Comparison of ENCODE assay signal across 1 cellular context in the genomic region with DNA sequence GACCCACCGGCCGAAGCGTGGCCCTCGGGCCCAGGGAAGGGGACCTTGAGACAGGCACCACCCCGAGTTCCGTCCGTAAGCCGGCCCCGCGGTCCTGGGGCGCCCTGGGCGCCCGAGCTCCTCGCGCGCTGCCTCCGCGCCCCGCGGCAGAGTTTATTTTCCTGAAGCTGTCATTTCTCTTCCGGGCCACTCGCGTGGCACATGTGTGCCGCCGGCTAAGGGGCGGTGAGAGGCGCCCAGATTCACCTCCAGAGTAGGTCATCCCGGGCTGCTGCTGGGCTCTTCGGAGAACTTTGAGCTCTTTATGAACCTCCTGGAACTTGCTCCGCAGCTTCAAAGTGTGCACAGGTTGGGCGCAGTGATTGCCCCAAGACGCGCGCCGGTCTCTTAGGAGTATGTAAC.
TF ChIP-seq lines count a peak whose summit lies in the region.

No MANE protein-coding gene starts in this region.

TF ChIP-seq in GM23338, 12 proteins besides CTCF, POLR2A, EP300 and RAD21 (continued from another document):
- TF ChIP-seq, protein P1, sequence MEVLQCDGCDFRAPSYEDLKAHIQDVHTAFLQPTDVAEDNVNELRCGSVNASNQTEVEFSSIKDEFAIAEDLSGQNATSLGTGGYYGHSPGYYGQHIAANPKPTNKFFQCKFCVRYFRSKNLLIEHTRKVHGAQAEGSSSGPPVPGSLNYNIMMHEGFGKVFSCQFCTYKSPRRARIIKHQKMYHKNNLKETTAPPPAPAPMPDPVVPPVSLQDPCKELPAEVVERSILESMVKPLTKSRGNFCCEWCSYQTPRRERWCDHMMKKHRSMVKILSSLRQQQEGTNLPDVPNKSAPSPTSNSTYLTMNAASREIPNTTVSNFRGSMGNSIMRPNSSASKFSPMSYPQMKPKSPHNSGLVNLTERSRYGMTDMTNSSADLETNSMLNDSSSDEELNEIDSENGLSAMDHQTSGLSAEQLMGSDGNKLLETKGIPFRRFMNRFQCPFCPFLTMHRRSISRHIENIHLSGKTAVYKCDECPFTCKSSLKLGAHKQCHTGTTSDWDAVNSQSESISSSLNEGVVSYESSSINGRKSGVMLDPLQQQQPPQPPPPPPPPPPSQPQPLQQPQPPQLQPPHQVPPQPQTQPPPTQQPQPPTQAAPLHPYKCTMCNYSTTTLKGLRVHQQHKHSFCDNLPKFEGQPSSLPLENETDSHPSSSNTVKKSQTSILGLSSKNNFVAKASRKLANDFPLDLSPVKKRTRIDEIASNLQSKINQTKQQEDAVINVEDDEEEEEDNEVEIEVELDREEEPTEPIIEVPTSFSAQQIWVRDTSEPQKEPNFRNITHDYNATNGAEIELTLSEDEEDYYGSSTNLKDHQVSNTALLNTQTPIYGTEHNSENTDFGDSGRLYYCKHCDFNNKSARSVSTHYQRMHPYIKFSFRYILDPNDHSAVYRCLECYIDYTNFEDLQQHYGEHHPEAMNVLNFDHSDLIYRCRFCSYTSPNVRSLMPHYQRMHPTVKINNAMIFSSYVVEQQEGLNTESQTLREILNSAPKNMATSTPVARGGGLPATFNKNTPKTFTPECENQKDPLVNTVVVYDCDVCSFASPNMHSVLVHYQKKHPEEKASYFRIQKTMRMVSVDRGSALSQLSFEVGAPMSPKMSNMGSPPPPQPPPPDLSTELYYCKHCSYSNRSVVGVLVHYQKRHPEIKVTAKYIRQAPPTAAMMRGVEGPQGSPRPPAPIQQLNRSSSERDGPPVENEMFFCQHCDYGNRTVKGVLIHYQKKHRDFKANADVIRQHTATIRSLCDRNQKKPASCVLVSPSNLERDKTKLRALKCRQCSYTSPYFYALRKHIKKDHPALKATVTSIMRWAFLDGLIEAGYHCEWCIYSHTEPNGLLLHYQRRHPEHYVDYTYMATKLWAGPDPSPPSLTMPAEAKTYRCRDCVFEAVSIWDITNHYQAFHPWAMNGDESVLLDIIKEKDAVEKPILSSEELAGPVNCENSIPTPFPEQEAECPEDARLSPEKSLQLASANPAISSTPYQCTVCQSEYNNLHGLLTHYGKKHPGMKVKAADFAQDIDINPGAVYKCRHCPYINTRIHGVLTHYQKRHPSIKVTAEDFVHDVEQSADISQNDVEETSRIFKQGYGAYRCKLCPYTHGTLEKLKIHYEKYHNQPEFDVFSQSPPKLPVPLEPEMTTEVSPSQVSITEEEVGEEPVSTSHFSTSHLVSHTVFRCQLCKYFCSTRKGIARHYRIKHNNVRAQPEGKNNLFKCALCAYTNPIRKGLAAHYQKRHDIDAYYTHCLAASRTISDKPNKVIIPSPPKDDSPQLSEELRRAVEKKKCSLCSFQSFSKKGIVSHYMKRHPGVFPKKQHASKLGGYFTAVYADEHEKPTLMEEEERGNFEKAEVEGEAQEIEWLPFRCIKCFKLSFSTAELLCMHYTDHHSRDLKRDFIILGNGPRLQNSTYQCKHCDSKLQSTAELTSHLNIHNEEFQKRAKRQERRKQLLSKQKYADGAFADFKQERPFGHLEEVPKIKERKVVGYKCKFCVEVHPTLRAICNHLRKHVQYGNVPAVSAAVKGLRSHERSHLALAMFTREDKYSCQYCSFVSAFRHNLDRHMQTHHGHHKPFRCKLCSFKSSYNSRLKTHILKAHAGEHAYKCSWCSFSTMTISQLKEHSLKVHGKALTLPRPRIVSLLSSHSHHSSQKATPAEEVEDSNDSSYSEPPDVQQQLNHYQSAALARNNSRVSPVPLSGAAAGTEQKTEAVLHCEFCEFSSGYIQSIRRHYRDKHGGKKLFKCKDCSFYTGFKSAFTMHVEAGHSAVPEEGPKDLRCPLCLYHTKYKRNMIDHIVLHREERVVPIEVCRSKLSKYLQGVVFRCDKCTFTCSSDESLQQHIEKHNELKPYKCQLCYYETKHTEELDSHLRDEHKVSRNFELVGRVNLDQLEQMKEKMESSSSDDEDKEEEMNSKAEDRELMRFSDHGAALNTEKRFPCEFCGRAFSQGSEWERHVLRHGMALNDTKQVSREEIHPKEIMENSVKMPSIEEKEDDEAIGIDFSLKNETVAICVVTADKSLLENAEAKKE (CRISPR knock-in tag; IDR thresholded peaks at IDR 0.05) = no peak
- TF ChIP-seq JUNB (IDR thresholded peaks at IDR 0.05; ENCODE audit: unreplicated experiment) (no peak), STAT1 (IDR thresholded peaks at IDR 0.05; ENCODE audit: unreplicated experiment) (no peak), CREB1 (CRISPR knock-in tag; IDR thresholded peaks at IDR 0.05; ENCODE audit: low read depth) (no peak), ZNF331 (CRISPR knock-in tag; IDR thresholded peaks at IDR 0.05; ENCODE audit: low read depth) (no peak), ETS1 (IDR thresholded peaks at IDR 0.05) (no peak), ZNF114 (CRISPR knock-in tag; IDR thresholded peaks at IDR 0.05) (no peak), NANOG (IDR thresholded peaks at IDR 0.05; ENCODE audit: borderline replicate concordance) (no peak)
- TF ChIP-seq, protein P2, sequence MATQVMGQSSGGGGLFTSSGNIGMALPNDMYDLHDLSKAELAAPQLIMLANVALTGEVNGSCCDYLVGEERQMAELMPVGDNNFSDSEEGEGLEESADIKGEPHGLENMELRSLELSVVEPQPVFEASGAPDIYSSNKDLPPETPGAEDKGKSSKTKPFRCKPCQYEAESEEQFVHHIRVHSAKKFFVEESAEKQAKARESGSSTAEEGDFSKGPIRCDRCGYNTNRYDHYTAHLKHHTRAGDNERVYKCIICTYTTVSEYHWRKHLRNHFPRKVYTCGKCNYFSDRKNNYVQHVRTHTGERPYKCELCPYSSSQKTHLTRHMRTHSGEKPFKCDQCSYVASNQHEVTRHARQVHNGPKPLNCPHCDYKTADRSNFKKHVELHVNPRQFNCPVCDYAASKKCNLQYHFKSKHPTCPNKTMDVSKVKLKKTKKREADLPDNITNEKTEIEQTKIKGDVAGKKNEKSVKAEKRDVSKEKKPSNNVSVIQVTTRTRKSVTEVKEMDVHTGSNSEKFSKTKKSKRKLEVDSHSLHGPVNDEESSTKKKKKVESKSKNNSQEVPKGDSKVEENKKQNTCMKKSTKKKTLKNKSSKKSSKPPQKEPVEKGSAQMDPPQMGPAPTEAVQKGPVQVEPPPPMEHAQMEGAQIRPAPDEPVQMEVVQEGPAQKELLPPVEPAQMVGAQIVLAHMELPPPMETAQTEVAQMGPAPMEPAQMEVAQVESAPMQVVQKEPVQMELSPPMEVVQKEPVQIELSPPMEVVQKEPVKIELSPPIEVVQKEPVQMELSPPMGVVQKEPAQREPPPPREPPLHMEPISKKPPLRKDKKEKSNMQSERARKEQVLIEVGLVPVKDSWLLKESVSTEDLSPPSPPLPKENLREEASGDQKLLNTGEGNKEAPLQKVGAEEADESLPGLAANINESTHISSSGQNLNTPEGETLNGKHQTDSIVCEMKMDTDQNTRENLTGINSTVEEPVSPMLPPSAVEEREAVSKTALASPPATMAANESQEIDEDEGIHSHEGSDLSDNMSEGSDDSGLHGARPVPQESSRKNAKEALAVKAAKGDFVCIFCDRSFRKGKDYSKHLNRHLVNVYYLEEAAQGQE (IDR thresholded peaks at IDR 0.05; ENCODE audit: unreplicated experiment) = no peak
